ENCODE assay signal across 8 cellular contexts in genomic region chr6:27472617-27473400, GRCh38. TPM values are rescaled to one million over a fixed set of nuclear protein-coding genes. Genes with fewer than 3 reads are reported as not detected.
DNase-seq lines count a peak whose midpoint lies in the region; ATAC-seq and TF ChIP-seq lines count a peak whose summit lies in the region.

Gene ZNF184 (minus strand): TSS chr6:27473105. CDS start chr6:27472294, 811 bp downstream.

- no peaks in the 10 kb centered on the region for H3K9me3 ChIP-seq in left lung

- H3K27ac Mint-ChIP-seq in dendritic cell treated with granulocyte-macrophage colony-stimulating factor and Interleukin-4, amounts not matched to agents 40 ng/mL and 50 ng/mL, for 4 days: peak within 1 kb of the TSS; percentile 94

- H3K9me3 Mint-ChIP-seq in dendritic cell treated with granulocyte-macrophage colony-stimulating factor and Interleukin-4, amounts not matched to agents 40 ng/mL and 50 ng/mL, for 4 days: peaks cover 6% of the 10 kb centered on the region

- H3K4me1 ChIP-seq in left lung: peaks cover 7 to 16% of the 10 kb centered on the region in 2 donors

- H3K36me3 Mint-ChIP-seq in dendritic cell treated with granulocyte-macrophage colony-stimulating factor and Interleukin-4, amounts not matched to agents 40 ng/mL and 50 ng/mL, for 4 days (ENCODE audit: low read depth): peaks cover 39% of the 10 kb centered on the region

- no peaks in the 10 kb centered on the region for H3K27me3 ChIP-seq in left lung

- peak within 1 kb of the TSS; percentile 93 for H3K4me3 Mint-ChIP-seq in dendritic cell treated with granulocyte-macrophage colony-stimulating factor and Interleukin-4, amounts not matched to agents 40 ng/mL and 50 ng/mL, for 4 days

- H3K36me3 ChIP-seq in left lung: peaks cover 0 to 18% of the 10 kb centered on the region in 2 donors

- H3K4me1 Mint-ChIP-seq in dendritic cell treated with granulocyte-macrophage colony-stimulating factor and Interleukin-4, amounts not matched to agents 40 ng/mL and 50 ng/mL, for 4 days (ENCODE audit: low read depth): peaks cover 21% of the 10 kb centered on the region

- no peaks in the 10 kb centered on the region for H3K27me3 Mint-ChIP-seq in dendritic cell treated with granulocyte-macrophage colony-stimulating factor and Interleukin-4, amounts not matched to agents 40 ng/mL and 50 ng/mL, for 4 days

- H3K4me3 ChIP-seq in left lung: peak within 1 kb of the TSS; percentile 65 to 67

- DNase-seq in NCI-H748 (lab: John Stamatoyannopoulos, UW; ENCODE audit: unreplicated experiment): peak; percentile 100
- DNase-seq in activated CD4-positive, alpha-beta T cell treated with anti-CD3 and anti-CD28 coated beads, Interleukin-2, amount 50 U/mL, for 1 hour: peak; percentile 78
- DNase-seq in left lung: peak; percentile 97
- DNase-seq in stimulated activated CD4-positive, alpha-beta T cell treated with anti-CD3 and anti-CD28 coated beads, Interleukin-2, amount 100 ng/mL, for 48 hours: peak; percentile 77 to 80

- peak within 1 kb of the TSS; percentile 87 for H3K27ac ChIP-seq in C4-2B
- peak within 1 kb of the TSS; percentile 86 to 90 for H3K27ac ChIP-seq in left lung

- intact Hi-C loops in dendritic cell treated with granulocyte-macrophage colony-stimulating factor and Interleukin-4, amounts not matched to agents 40 ng/mL and 50 ng/mL, for 4 days (cut with micrococcal nuclease): loop anchor here (2.0 kb wide), 2 partner anchors 30 to 84 kb away; partner anchors contain the start of gene ZNF391
- intact Hi-C loops in left lung (cut with DNase I): no loop called here

- TF ChIP-seq CTCF in C4-2B (conservative IDR thresholded peaks at IDR 0.05) (no peak), left lung (IDR thresholded peaks at IDR 0.05) (no peak)

- peak; percentile 89 for ATAC-seq in GM19351 (IDR thresholded peaks at IDR 0.05; ENCODE audit: unreplicated experiment)
- peak; percentile 82 for ATAC-seq in HG03521 (IDR thresholded peaks at IDR 0.05; ENCODE audit: unreplicated experiment)
- peak; percentile 98 for ATAC-seq in left lung

RNA-seq across cellular contexts. Expression of gene ZNF184, which starts in this region (rescaled TPM):
- total RNA-seq in left lung: 1 to 10 TPM; 6.0 TPM

Comparison
In these comparisons a context has a peak if more than half of its experiments do, and no peak if none do; other contexts are left out.
1. Peak in every context shown above with its lines: DNase-seq, ATAC-seq, H3K4me3 ChIP-seq and H3K27ac ChIP-seq.